In genomic region chr12:121582583-121583333, GRCh38 we compare ENCODE assay signal across 9 cellular contexts. TPM values are rescaled to one million over a fixed set of nuclear protein-coding genes. Genes with fewer than 3 reads are reported as not detected.
A peak's percentile ranks its signal among the peaks of the same experiment; 100 is the strongest.
DNase-seq lines count a peak whose midpoint lies in the region; ATAC-seq and TF ChIP-seq lines count a peak whose summit lies in the region.
"Had no signal": no experiment of that assay in that cellular context is flagged by ENCODE, and none has a peak within 500 bp of the region (broad histone marks: within the 10 kb centered on the region; RNA-seq: fewer than 3 reads in every experiment).

No MANE protein-coding gene starts in this region.

- intact Hi-C loops in prostate gland (cut with DNase I) (loop anchor here (10.0 kb wide), 1 partner anchor 222 kb away; the partner anchor contains the start of gene SETD1B), ovary (cut with DNase I) (no loop called here)

- TF ChIP-seq EP300 in ovary (IDR thresholded peaks at IDR 0.05) = no peak

- H3K9ac ChIP-seq in iPS-20b (ENCODE audit: low read depth, low read length) = peak overlapping the region; percentile 87

- H3K9me3 Mint-ChIP-seq in activated T-cell treated with anti-CD3 and anti-CD28 coated beads, Interleukin-2, amount 50 U/mL, for 72 hours = no peaks in the 10 kb centered on the region
- no peaks in the 10 kb centered on the region for H3K9me3 Mint-ChIP-seq in activated T-helper 17 cell treated with anti-CD3 and anti-CD28 coated beads, Interleukin-2, amount 50 U/mL, for 72 hours

- peaks cover 12% of the 10 kb centered on the region for H3K4me1 ChIP-seq in iPS-20b (ENCODE audit: insufficient read depth, low read length)
- H3K4me1 ChIP-seq in prostate gland (replicated peaks) = no peaks in the 10 kb centered on the region
- H3K4me1 ChIP-seq in ovary (ENCODE audit: insufficient read depth) = peaks cover 5% of the 10 kb centered on the region

- no peaks in the 10 kb centered on the region for H3K27me3 Mint-ChIP-seq in activated T-cell treated with anti-CD3 and anti-CD28 coated beads, Interleukin-2, amount 50 U/mL, for 72 hours (ENCODE audit: low read depth)
- no peaks in the 10 kb centered on the region for H3K27me3 Mint-ChIP-seq in activated T-helper 17 cell treated with anti-CD3 and anti-CD28 coated beads, Interleukin-2, amount 50 U/mL, for 72 hours

- H3K27me3 ChIP-seq in iPS-20b (ENCODE audit: insufficient read depth, low read length) (no peaks in the 10 kb centered on the region), prostate gland (replicated peaks; ENCODE audit: insufficient read depth) (no peaks in the 10 kb centered on the region), ovary (no peaks in the 10 kb centered on the region)
- H3K27me3 ChIP-seq: foreskin keratinocyte had no signal

- no peak overlapping the region for H3K27ac Mint-ChIP-seq in activated T-cell treated with anti-CD3 and anti-CD28 coated beads, Interleukin-2, amount 50 U/mL, for 72 hours
- peak overlapping the region; percentile 68 for H3K27ac Mint-ChIP-seq in activated T-helper 17 cell treated with anti-CD3 and anti-CD28 coated beads, Interleukin-2, amount 50 U/mL, for 72 hours

- no peak for ATAC-seq in activated T-cell treated with anti-CD3 and anti-CD28 coated beads, Interleukin-2, amount 50 U/mL, for 72 hours (replicated peaks in 1 of 2)
- no peak for ATAC-seq in activated T-helper 17 cell treated with anti-CD3 and anti-CD28 coated beads, Interleukin-2, amount 50 U/mL, for 72 hours (replicated peaks)
- ATAC-seq: foreskin keratinocyte had no signal

- H3K27ac ChIP-seq in iPS-20b (ENCODE audit: low read length) (peak overlapping the region; percentile 87), temporal lobe (ENCODE audit: low read depth, low read length) (peak overlapping the region; percentile 82), prostate gland (no peak overlapping the region), ovary (peak overlapping the region in 1 of 2 donors; percentile 35)
- H3K27ac ChIP-seq: foreskin keratinocyte had no signal

- H3K4me3 ChIP-seq in iPS-20b (ENCODE audit: low read length) (peak overlapping the region; percentile 90), prostate gland (no peak overlapping the region), ovary (no peak overlapping the region)

- TF ChIP-seq CTCF in prostate gland (IDR thresholded peaks at IDR 0.05) (no peak), ovary (IDR thresholded peaks at IDR 0.05) (no peak)

- H3K4me1 Mint-ChIP-seq in activated T-cell treated with anti-CD3 and anti-CD28 coated beads, Interleukin-2, amount 50 U/mL, for 72 hours (ENCODE audit: low read depth) = peaks cover 34% of the 10 kb centered on the region
- peaks cover 6% of the 10 kb centered on the region for H3K4me1 Mint-ChIP-seq in activated T-helper 17 cell treated with anti-CD3 and anti-CD28 coated beads, Interleukin-2, amount 50 U/mL, for 72 hours

- H3K36me3 ChIP-seq in iPS-20b (ENCODE audit: insufficient read depth, low read depth, low read length) (no peaks in the 10 kb centered on the region), prostate gland (no peaks in the 10 kb centered on the region), ovary (no peaks in the 10 kb centered on the region)

- peaks cover 0 to 2% of the 10 kb centered on the region in 2 donors for H3K36me3 Mint-ChIP-seq in activated T-cell treated with anti-CD3 and anti-CD28 coated beads, Interleukin-2, amount 50 U/mL, for 72 hours (ENCODE audit: insufficient read depth in 2 of 2)
- no peaks in the 10 kb centered on the region for H3K36me3 Mint-ChIP-seq in activated T-helper 17 cell treated with anti-CD3 and anti-CD28 coated beads, Interleukin-2, amount 50 U/mL, for 72 hours (ENCODE audit: low read depth)

- TF ChIP-seq POLR2A in prostate gland (IDR thresholded peaks at IDR 0.05) (no peak), ovary (IDR thresholded peaks at IDR 0.05) (no peak)

- DNase-seq in activated T-cell treated with anti-CD3 and anti-CD28 coated beads, Interleukin-2, amount 50 U/mL, for 72 hours = no peak
- no peak for DNase-seq in activated T-cell treated with anti-CD3 and anti-CD28 coated beads for 4 hours
- DNase-seq in prostate gland (ENCODE audit: low spot score) = no peak
- DNase-seq in Kasumi-1 (lab: John Stamatoyannopoulos, UW) = no peak
- no peak for DNase-seq in ovary
- DNase-seq: foreskin keratinocyte had no signal

- no peaks in the 10 kb centered on the region for H3K9me3 ChIP-seq in iPS-20b (ENCODE audit: insufficient read depth, low read depth, low read length)
- H3K9me3 ChIP-seq in prostate gland = no peaks in the 10 kb centered on the region
- no peaks in the 10 kb centered on the region for H3K9me3 ChIP-seq in ovary

- peak overlapping the region; percentile 43 to 99 for H3K4me3 Mint-ChIP-seq in activated T-cell treated with anti-CD3 and anti-CD28 coated beads, Interleukin-2, amount 50 U/mL, for 72 hours
- peak overlapping the region; percentile 97 for H3K4me3 Mint-ChIP-seq in activated T-helper 17 cell treated with anti-CD3 and anti-CD28 coated beads, Interleukin-2, amount 50 U/mL, for 72 hours

- 54% methylated on average over 13 of the region's 13 CpGs for WGBS in prostate gland
- 30 to 35% (median 32%) methylated on average over 13 of the region's 13 CpGs for WGBS in ovary, 3 donors

RNA-seq across cellular contexts. Expression of gene KDM2B, which starts 1.9 kb away (rescaled TPM):
- total RNA-seq in activated T-cell treated with anti-CD3 and anti-CD28 coated beads, Interleukin-2, amount 50 U/mL, for 72 hours = 10 to 100 TPM; 43.4 to 47.7 TPM
- 10 to 100 TPM; 64.2 to 76.4 TPM for total RNA-seq in activated T-helper 17 cell treated with anti-CD3 and anti-CD28 coated beads, Interleukin-2, amount 50 U/mL, for 72 hours
- total RNA-seq in temporal lobe (65.6 TPM), prostate gland (10 to 100 TPM; 18.1 to 39.3 TPM), ovary (10 to 100 TPM; 14.9 to 33.6 (median 26.1) TPM)
- polyA plus RNA-seq in ovary = 10 to 100 TPM; 13.2 to 17.1 TPM

RNA-seq across cellular contexts. Expression of gene ORAI1, which starts 43.6 kb away (rescaled TPM):
- total RNA-seq in activated T-cell treated with anti-CD3 and anti-CD28 coated beads, Interleukin-2, amount 50 U/mL, for 72 hours = 10 to 100 TPM; 35.2 to 39.3 TPM
- 10 to 100 TPM; 24.0 to 31.3 TPM for total RNA-seq in activated T-helper 17 cell treated with anti-CD3 and anti-CD28 coated beads, Interleukin-2, amount 50 U/mL, for 72 hours
- total RNA-seq in temporal lobe = 1.2 TPM
- total RNA-seq in prostate gland = 10 to 100 TPM in 1 of 2 donors, 1 to 10 TPM in 1; 5.5 to 71.1 TPM
- total RNA-seq in ovary = 10 to 100 TPM in 5 of 7 donors, 1 to 10 TPM in 2; 4.5 to 18.4 (median 12.3) TPM
- 10 to 100 TPM in 1 of 2 donors, 1 to 10 TPM in 1; 3.4 to 13.7 TPM for polyA plus RNA-seq in ovary

Comparison
In these comparisons a context has a peak if more than half of its experiments do, and no peak if none do; other contexts are left out.
1. H3K27ac ChIP-seq: peak in iPS-20b (single experiment) and temporal lobe (single experiment); none in prostate gland (0 of 2).